Comparison of ENCODE assay signal across 1 cellular context in the genomic region with DNA sequence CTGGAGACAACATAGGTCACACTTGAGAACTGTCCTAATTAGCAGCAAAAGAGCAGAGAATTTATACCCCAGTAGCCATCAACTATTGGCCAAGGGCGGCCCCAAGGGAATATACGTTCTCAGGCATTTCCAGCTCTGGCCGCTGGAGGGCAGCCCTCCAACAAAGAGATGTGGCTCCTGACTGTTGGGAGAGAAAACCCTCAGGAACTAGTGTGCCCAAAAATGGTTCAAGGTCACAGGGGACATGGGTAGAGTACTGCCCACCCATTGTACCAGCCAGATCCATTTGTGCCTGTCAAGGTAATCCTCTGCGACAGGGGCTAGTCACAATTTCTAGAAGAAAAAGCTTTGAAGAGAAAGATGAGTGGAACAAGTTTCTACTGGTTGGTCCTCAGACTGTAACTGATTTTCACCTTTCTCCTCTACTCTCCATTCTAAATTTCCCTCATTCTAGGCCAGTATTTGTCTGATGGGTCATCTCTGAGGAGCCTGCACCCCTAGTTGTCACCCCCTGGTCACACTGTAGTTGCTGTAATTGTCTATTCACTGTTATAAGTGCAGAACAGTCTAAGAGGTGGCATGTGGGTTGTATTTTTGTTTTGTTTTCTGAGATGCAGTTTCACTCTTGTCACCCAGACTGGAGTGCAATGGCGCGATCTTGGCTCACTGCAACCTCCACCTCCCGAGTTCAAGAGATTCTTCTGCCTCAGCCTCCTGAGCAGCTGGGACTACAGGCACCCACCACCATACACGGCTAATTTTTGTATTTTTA.
TF ChIP-seq lines count a peak whose summit lies in the region.

No MANE protein-coding gene starts in this region.

TF ChIP-seq in endothelial cell of umbilical vein, 7 proteins besides CTCF, POLR2A, EP300 and RAD21:
- TF ChIP-seq FOS (IDR thresholded peaks at IDR 0.05; ENCODE audit: borderline replicate concordance, insufficient read depth, low read length) (no peak), GATA2 (IDR thresholded peaks at IDR 0.05; ENCODE audit: insufficient read depth, insufficient read length, low read depth, low read length) (no peak), EZH2 (IDR thresholded peaks at IDR 0.05; ENCODE audit: borderline replicate concordance, low read depth, low read length, severe bottlenecking) (no peak), MYC (IDR thresholded peaks at IDR 0.05; ENCODE audit: low read depth, low read length) (no peak), JUN (IDR thresholded peaks at IDR 0.05; ENCODE audit: borderline replicate concordance, insufficient read depth, insufficient read length, low read depth) (no peak), POLR2AphosphoS5 (IDR thresholded peaks at IDR 0.05; ENCODE audit: insufficient read depth, low read depth, low read length) (no peak)
- TF ChIP-seq, protein P1, sequence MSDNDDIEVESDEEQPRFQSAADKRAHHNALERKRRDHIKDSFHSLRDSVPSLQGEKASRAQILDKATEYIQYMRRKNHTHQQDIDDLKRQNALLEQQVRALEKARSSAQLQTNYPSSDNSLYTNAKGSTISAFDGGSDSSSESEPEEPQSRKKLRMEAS (IDR thresholded peaks at IDR 0.05; ENCODE audit: insufficient read depth, insufficient read length) = no peak
